Comparison of ENCODE assay signal across 11 cellular contexts in the genomic region with DNA sequence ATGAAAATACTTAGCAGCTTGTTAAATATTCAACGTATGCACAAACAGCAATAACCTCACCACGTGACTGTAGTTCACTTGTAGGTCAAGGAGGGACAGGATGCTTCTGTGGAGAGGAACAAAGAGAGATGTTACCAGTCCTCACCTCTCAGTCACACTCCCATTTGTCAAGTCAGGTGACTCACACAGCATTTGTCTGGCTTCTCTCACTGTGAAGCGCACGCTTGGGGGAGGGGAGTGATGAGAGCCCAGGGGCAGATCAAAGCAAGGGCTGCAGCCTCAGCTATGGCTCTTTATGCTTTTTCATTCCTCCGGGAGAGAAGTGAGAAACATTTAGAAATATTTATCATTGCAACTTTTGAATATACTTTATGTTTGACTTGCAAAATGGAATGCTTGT. TPM values are rescaled to one million over a fixed set of nuclear protein-coding genes. Genes with fewer than 3 reads are reported as not detected.
DNase-seq lines count a peak whose midpoint lies in the region; ATAC-seq, FAIRE-seq and TF ChIP-seq lines count a peak whose summit lies in the region.
"Had no signal": no experiment of that assay in that cellular context is flagged by ENCODE, and none has a peak within 500 bp of the region (broad histone marks: within the 10 kb centered on the region; RNA-seq: fewer than 3 reads in every experiment).

No MANE protein-coding gene starts in this region.

- BruUV-seq in K562 (replicated peaks; lab: Mats Ljungman, UMichigan) = no TSS peak

- no peak overlapping the region for H4K8ac ChIP-seq in trophoblast cell (ENCODE audit: low read depth, low read length)

- H4K12ac ChIP-seq in trophoblast cell (ENCODE audit: low read depth, low read length) = no peak overlapping the region

- H3K79me2 ChIP-seq in K562 (ENCODE audit: control insufficient read depth, insufficient read depth, low read length) (peaks cover 21% of the 10 kb centered on the region), trophoblast cell (ENCODE audit: control insufficient read depth, insufficient read depth, low read length, poor library complexity) (no peaks in the 10 kb centered on the region)

- H3K27me3 ChIP-seq in K562 (ENCODE audit: control insufficient read depth in 2 of 2, insufficient read depth in 2 of 2, low read length in 2 of 2) (no peaks in the 10 kb centered on the region), trophoblast cell (ENCODE audit: insufficient read depth, low read length) (peaks cover 21% of the 10 kb centered on the region)

- no peak overlapping the region for H3K14ac ChIP-seq in trophoblast cell (ENCODE audit: low read length)

- no peak overlapping the region for H2BK12ac ChIP-seq in trophoblast cell (ENCODE audit: low read length)

- no peak overlapping the region for H2AK5ac ChIP-seq in trophoblast cell (ENCODE audit: low read length)

- H3K27ac ChIP-seq in K562 (ENCODE audit: extremely low read depth, low read depth, low read length) (peak overlapping the region; percentile 22; the same call in 1 of the 3 replicates), trophoblast cell (ENCODE audit: low read depth, low read length) (no peak overlapping the region)
- H3K27ac ChIP-seq: C4-2B had no signal

- H3K4me2 ChIP-seq in K562 (ENCODE audit: insufficient read depth, low read length) = peak overlapping the region; percentile 22
- H3K4me2 ChIP-seq in trophoblast cell (ENCODE audit: low read length) = peak overlapping the region; percentile 18

- TF ChIP-seq POLR2A in K562 (conservative IDR thresholded peaks at IDR 0.05) = no peak

- H3K79me1 ChIP-seq in trophoblast cell (ENCODE audit: low read length) = no peaks in the 10 kb centered on the region

- H2BK5ac ChIP-seq in trophoblast cell (ENCODE audit: low read depth, low read length, poor library complexity) = no peak overlapping the region

- no peak overlapping the region for H4K91ac ChIP-seq in trophoblast cell (ENCODE audit: low read depth, low read length)

- intact Hi-C loops in K562 (cut with micrococcal nuclease) = no loop called here
- intact Hi-C loops in posterior vena cava (cut with DNase I) = no loop called here

- H3K4me3 ChIP-seq in K562 (no peak overlapping the region), trophoblast cell (ENCODE audit: low read depth, low read length) (no peak overlapping the region)

- H3K23ac ChIP-seq in trophoblast cell (ENCODE audit: low read length) = no peak overlapping the region

- no peak overlapping the region for H3K18ac ChIP-seq in trophoblast cell (ENCODE audit: low read length)

- peak; percentile 94 for FAIRE-seq in K562 (lab: Jason Lieb, UNC)
- FAIRE-seq: TTC549 had no signal

- in situ Hi-C loops in K562 (cut with MboI) = no loop called here

- peak; percentile 35 to 40 for DNase-seq in activated CD4-positive, alpha-beta T cell treated with anti-CD3 and anti-CD28 coated beads for 4 hours
- DNase-seq in activated CD4-positive, alpha-beta T cell treated with anti-CD3 and anti-CD28 coated beads, Interleukin-2, amount 50 U/mL, for 1 hour = no peak
- DNase-seq in NCI-H748 treated with DMSO at 0.1 percent for 48 hours (lab: John Stamatoyannopoulos, UW) = peak; percentile 12
- peak; percentile 41 to 83 (median 60) for DNase-seq in K562 (ENCODE audit: extremely low read depth in 1 of 4, low spot score in 3 of 4)
- DNase-seq in trophoblast cell = no peak
- no peak for DNase-seq in effector CD8-positive, alpha-beta T cell (lab: John Stamatoyannopoulos, UW)
- no peak for DNase-seq in occipital lobe (lab: John Stamatoyannopoulos, UW)
- no peak for DNase-seq in posterior vena cava (ENCODE audit: low spot score)
- DNase-seq: naive B cell had no signal

- no peak overlapping the region for H2BK120ac ChIP-seq in trophoblast cell (ENCODE audit: insufficient read depth, low read length, poor library complexity)

- POLR2A ChIA-PET in K562 (lab: Yijun Ruan, JAX) = no interaction called here

- no peak overlapping the region for H3K4ac ChIP-seq in trophoblast cell (ENCODE audit: low read depth, low read length)

- no peaks in the 10 kb centered on the region for H3K9me1 ChIP-seq in K562 (ENCODE audit: control insufficient read depth, insufficient read depth, low read length)

- H2AFZ ChIP-seq in K562 (ENCODE audit: low read depth, low read length) (peak overlapping the region; percentile 74), trophoblast cell (ENCODE audit: insufficient read depth, low read length, poor library complexity) (no peak overlapping the region)

- ATAC-seq in K562 = peak; percentile 70

- no peaks in the 10 kb centered on the region for H4K20me1 ChIP-seq in K562 (replicated peaks; ENCODE audit: control insufficient read depth, insufficient read depth, low read length)

- H3K36me3 ChIP-seq in K562 (ENCODE audit: control insufficient read depth, insufficient read depth, low read length) = no peaks in the 10 kb centered on the region
- no peaks in the 10 kb centered on the region for H3K36me3 ChIP-seq in trophoblast cell (ENCODE audit: control insufficient read depth in 1 of 2, insufficient read depth in 2 of 2, low read length in 2 of 2)

- TF ChIP-seq CTCF in K562 (IDR thresholded peaks at IDR 0.05 in 2 of 3, conservative IDR thresholded peaks at IDR 0.05 in 1 of 3; ENCODE audit: insufficient read depth in 2 of 3, low read depth in 1 of 3, low read length in 3 of 3) = no peak

- TF ChIP-seq RAD21 in K562 (CRISPR knock-in tag; conservative IDR thresholded peaks at IDR 0.05 in 1 of 2, IDR thresholded peaks at IDR 0.05 in 1 of 2) = no peak

- H3K4me1 ChIP-seq in K562 (replicated peaks in 1 of 2; ENCODE audit: control insufficient read depth in 2 of 2, insufficient read depth in 2 of 2, low read length in 2 of 2) = peaks cover 11 to 14% of the 10 kb centered on the region in 2 experiments; a peak in 4 of 5 replicates
- peaks cover 9 to 17% of the 10 kb centered on the region in 2 experiments for H3K4me1 ChIP-seq in trophoblast cell (ENCODE audit: control insufficient read depth in 1 of 2, insufficient read depth in 2 of 2, low read length in 2 of 2)

- peak; percentile 28; the same call in 1 of the 2 replicates for TF ChIP-seq EP300 in K562 (IDR thresholded peaks at IDR 0.05; ENCODE audit: low read length)

- H3K9ac ChIP-seq in K562 (ENCODE audit: insufficient read depth in 1 of 2, low read depth in 2 of 2, low read length in 2 of 2) (no peak overlapping the region), trophoblast cell (ENCODE audit: low read length) (no peak overlapping the region)

- CTCF ChIA-PET in K562 (lab: Yijun Ruan, JAX; ENCODE audit: low intra/inter-chr PET ratio) = interaction anchor here (0.7 kb wide), 1 partner anchor 31 kb away, joined by 3 read pairs; no protein-coding TSS in a partner anchor

- 2% methylated on average over 5 of the region's 5 CpGs for WGBS in K562 (ENCODE audit: insufficient coverage, low coverage, missing lambda C conversion rate)
- no CpG with 5 or more reads among the region's 5 CpGs for WGBS in trophoblast cell (ENCODE audit: extremely low coverage, insufficient coverage, insufficient read length)

- H3K9me3 ChIP-seq in K562 (replicated peaks; ENCODE audit: control insufficient read depth, insufficient read depth, low read depth, low read length) (no peaks in the 10 kb centered on the region), trophoblast cell (ENCODE audit: insufficient read depth, low read depth, low read length) (no peaks in the 10 kb centered on the region)

TF ChIP-seq in K562, 482 proteins besides CTCF, POLR2A, EP300 and RAD21 (continues in another document):
- TF ChIP-seq MYNN (IDR thresholded peaks at IDR 0.05) = no peak
- no peak for TF ChIP-seq MYNN (CRISPR knock-in tag; IDR thresholded peaks at IDR 0.05)
- no peak for TF ChIP-seq ZC3H4 (CRISPR knock-in tag; IDR thresholded peaks at IDR 0.05; ENCODE audit: borderline replicate concordance)
- no peak for TF ChIP-seq ZNF444 (CRISPR knock-in tag; IDR thresholded peaks at IDR 0.05)
- peak; percentile 85 for TF ChIP-seq RAD51 (IDR thresholded peaks at IDR 0.05; ENCODE audit: borderline replicate concordance, low read depth)

RNA-seq across cellular contexts. Expression of gene RBM20, which starts 2.9 kb away (rescaled TPM):
- total RNA-seq in K562 (2011; cell fraction: chromatin; rRNA removed; ENCODE audit: low replicate concordance) = 20.1 and 23.9 TPM in 2 replicates
- 9.9 and 13.2 TPM in 2 replicates for total RNA-seq in K562 (2011; cell fraction: nucleolus; rRNA removed)
- 17.7 and 34.0 TPM in 2 replicates for total RNA-seq in K562 (2011; cell fraction: nucleoplasm; rRNA removed)
- total RNA-seq in K562 (2014; rRNA removed) = 2.7 and 3.0 TPM in 2 replicates
- total RNA-seq in K562 (2014; rRNA removed; fragmentation: Illumina TruSeq; extraction: Trizol) = 3.2 TPM in 2 replicates
- 3.2 and 3.4 TPM in 2 replicates for total RNA-seq in K562 (2015; rRNA removed; fragmentation: Illumina TruSeq; extraction: Trizol)
- 4.6 and 5.7 TPM in 2 replicates for total RNA-seq in K562 (2021)
- polyA plus RNA-seq in K562 (2011; rRNA removed) = 2.6 and 3.1 TPM in 2 replicates
- 1.3 and 1.9 TPM in 2 replicates for polyA plus RNA-seq in K562 (2011; cell fraction: cytosol; rRNA removed)
- polyA plus RNA-seq in K562 (2011; cell fraction: nucleus; rRNA removed) = 9.8 and 13.1 TPM in 2 replicates
- polyA plus RNA-seq in K562 (2012) = 2.8 and 4.2 TPM in 2 replicates
- polyA plus RNA-seq in K562 (2014; fragmentation: Illumina TruSeq; extraction: Trizol) = 4.6 and 4.8 TPM in 2 replicates
- polyA plus RNA-seq in K562 (2014; fragmentation: Nextera tagmentation; extraction: Ambion mirVana) = under 1 TPM; 0.63 to 0.68 TPM
- polyA plus RNA-seq in K562 (2014; rRNA removed) = 3.7 and 4.7 TPM in 2 replicates
- polyA minus RNA-seq in K562 (2011; rRNA and poly(A)+ RNA removed) = 3.5 and 4.8 TPM in 2 replicates
- polyA minus RNA-seq in K562 (2011; cell fraction: cytosol; rRNA and poly(A)+ RNA removed) = 2.2 and 3.1 TPM in 2 replicates
- polyA minus RNA-seq in K562 (2011; cell fraction: nucleus; rRNA and poly(A)+ RNA removed) = 6.5 and 9.7 TPM in 2 replicates
- polyA plus RNA-seq in trophoblast cell (2013) = 0.27 and 0.54 TPM in 2 replicates
- 2.2 TPM for total RNA-seq in occipital lobe
- 1 to 10 TPM; 2.0 to 3.0 TPM for total RNA-seq in posterior vena cava

Comparison
In these comparisons a context has a peak if more than half of its experiments do, and no peak if none do; other contexts are left out.
1. DNase-seq: peak in activated CD4-positive, alpha-beta T cell treated with anti-CD3 and anti-CD28 coated beads for 4 hours (2 of 2), NCI-H748 treated with DMSO at 0.1 percent for 48 hours (single experiment) and K562 (4 of 4); none in activated CD4-positive, alpha-beta T cell treated with anti-CD3 and anti-CD28 coated beads, Interleukin-2, amount 50 U/mL, for 1 hour (single experiment), trophoblast cell (0 of 2), effector CD8-positive, alpha-beta T cell (single experiment), occipital lobe (single experiment) and posterior vena cava (single experiment).